8 cellular contexts compared by ENCODE assay signal in the genomic region with DNA sequence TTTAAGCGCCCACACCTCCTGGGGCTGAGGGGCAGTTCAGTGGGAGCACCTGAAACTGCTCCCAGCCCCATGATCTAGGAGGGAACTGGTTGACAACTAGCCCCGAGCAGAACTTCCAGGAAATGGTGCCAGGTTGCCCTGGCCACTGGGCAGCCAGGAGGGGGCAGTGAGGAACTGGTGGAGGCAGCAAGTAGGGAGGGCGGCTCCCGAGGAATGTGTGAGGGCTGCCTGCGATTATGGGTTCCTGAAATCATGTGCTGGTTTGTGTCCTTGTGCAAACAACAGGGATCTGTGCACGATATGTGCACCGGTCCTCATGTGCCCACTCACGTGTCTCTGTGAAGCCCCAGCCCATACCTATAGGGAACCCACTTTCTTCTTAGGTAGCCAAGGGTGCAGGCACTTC. TPM values are rescaled to one million over a fixed set of nuclear protein-coding genes. Genes with fewer than 3 reads are reported as not detected.
DNase-seq lines count a peak whose midpoint lies in the region; ATAC-seq and TF ChIP-seq lines count a peak whose summit lies in the region.

No MANE protein-coding gene starts in this region.

- H3K9me3 ChIP-seq in left ventricle myocardium inferior (replicated peaks) (no peaks in the 10 kb centered on the region), prostate gland (no peaks in the 10 kb centered on the region)

- DNase-seq in AG20443 (ENCODE audit: low spot score) (peak; percentile 86), GM23338 (ENCODE audit: low spot score) (peak; percentile 75), left ventricle myocardium inferior (peak; percentile 74), prostate gland (ENCODE audit: low spot score) (peak; percentile 83), DMS79 (lab: John Stamatoyannopoulos, UW) (no peak), activated gamma-delta T cell (lab: John Stamatoyannopoulos, UW) (no peak)
- peak; percentile 25 for DNase-seq in activated naive CD8-positive, alpha-beta T cell treated with anti-CD3 and anti-CD28 coated beads, Interleukin-2, amount 50 U/mL, for 24 hours

- TF ChIP-seq POLR2A in prostate gland (IDR thresholded peaks at IDR 0.05): no peak

- no peaks in the 10 kb centered on the region for H3K79me2 ChIP-seq in GM23338 (replicated peaks; ENCODE audit: insufficient read depth)

- peak overlapping the region; percentile 95 for H3K27ac Mint-ChIP-seq in GM23338
- H3K27ac Mint-ChIP-seq in activated naive CD8-positive, alpha-beta T cell treated with anti-CD3 and anti-CD28 coated beads, Interleukin-2, amount 50 U/mL, for 24 hours: peak overlapping the region; percentile 76

- H3K27ac ChIP-seq in GM23338 (ENCODE audit: low read depth): peak overlapping the region; percentile 88
- H3K27ac ChIP-seq in left ventricle myocardium inferior (replicated peaks): peak overlapping the region; percentile 85
- H3K27ac ChIP-seq in prostate gland: peak overlapping the region; percentile 70 to 77

- H3F3A ChIP-seq in GM23338 (replicated peaks; ENCODE audit: low read depth): peaks cover 20% of the 10 kb centered on the region

- H3K4me3 ChIP-seq in GM23338 (no peak overlapping the region), left ventricle myocardium inferior (no peak overlapping the region), prostate gland (no peak overlapping the region)

- 16% methylated on average over 8 of the region's 8 CpGs for WGBS in prostate gland

- H3K36me3 ChIP-seq in GM23338 (ENCODE audit: insufficient read depth): no peaks in the 10 kb centered on the region
- H3K36me3 ChIP-seq in left ventricle myocardium inferior: peaks cover 12% of the 10 kb centered on the region
- no peaks in the 10 kb centered on the region for H3K36me3 ChIP-seq in prostate gland

- ATAC-seq in GM23338: peak; percentile 14
- no peak for ATAC-seq in activated naive CD8-positive, alpha-beta T cell treated with anti-CD3 and anti-CD28 coated beads, Interleukin-2, amount 50 U/mL, for 24 hours
- no peak for ATAC-seq in GM19351 (IDR thresholded peaks at IDR 0.05; ENCODE audit: unreplicated experiment)

- H3K4me2 ChIP-seq in GM23338: peak overlapping the region; percentile 22; the same call in 1 of the 2 replicates

- no peaks in the 10 kb centered on the region for H4K20me1 ChIP-seq in GM23338 (replicated peaks; ENCODE audit: insufficient read depth)

- peaks cover 78% of the 10 kb centered on the region for H3K4me1 Mint-ChIP-seq in GM23338
- peaks cover 24% of the 10 kb centered on the region for H3K4me1 Mint-ChIP-seq in activated naive CD8-positive, alpha-beta T cell treated with anti-CD3 and anti-CD28 coated beads, Interleukin-2, amount 50 U/mL, for 24 hours

- intact Hi-C loops in left ventricle myocardium inferior (cut with micrococcal nuclease) (no loop called here), prostate gland (cut with DNase I) (loop anchor here (5.0 kb wide), 1 partner anchor 155 kb away; no protein-coding TSS in a partner anchor)

- no peak overlapping the region for H3K4me3 Mint-ChIP-seq in GM23338
- H3K4me3 Mint-ChIP-seq in activated naive CD8-positive, alpha-beta T cell treated with anti-CD3 and anti-CD28 coated beads, Interleukin-2, amount 50 U/mL, for 24 hours: no peak overlapping the region

- peak; percentile 67 to 83 for TF ChIP-seq CTCF in GM23338 (conservative IDR thresholded peaks at IDR 0.05; ENCODE audit: low read depth in 2 of 2)
- TF ChIP-seq CTCF in left ventricle myocardium inferior (IDR thresholded peaks at IDR 0.05; ENCODE audit: borderline replicate concordance): peak; percentile 70
- TF ChIP-seq CTCF in prostate gland (IDR thresholded peaks at IDR 0.05): peak in 3 of 4 experiments; percentile 73 to 89 (median 82)

- peaks cover 20% of the 10 kb centered on the region for H3K27me3 Mint-ChIP-seq in GM23338 (ENCODE audit: insufficient read depth, low read depth, poor library complexity)
- no peaks in the 10 kb centered on the region for H3K27me3 Mint-ChIP-seq in activated naive CD8-positive, alpha-beta T cell treated with anti-CD3 and anti-CD28 coated beads, Interleukin-2, amount 50 U/mL, for 24 hours

- H3K9me2 ChIP-seq in GM23338 (ENCODE audit: insufficient read depth): no peaks in the 10 kb centered on the region

- H3K4me1 ChIP-seq in GM23338 (ENCODE audit: insufficient read depth) (peaks cover 50% of the 10 kb centered on the region), left ventricle myocardium inferior (peaks cover 99% of the 10 kb centered on the region), prostate gland (replicated peaks) (peaks cover 39% of the 10 kb centered on the region)

- no peaks in the 10 kb centered on the region for H3K27me3 ChIP-seq in GM23338 (ENCODE audit: insufficient read depth)
- H3K27me3 ChIP-seq in left ventricle myocardium inferior (ENCODE audit: low read depth): no peaks in the 10 kb centered on the region
- H3K27me3 ChIP-seq in prostate gland (replicated peaks; ENCODE audit: insufficient read depth): no peaks in the 10 kb centered on the region

- no peak overlapping the region for H2AFZ ChIP-seq in GM23338

- peaks cover 9% of the 10 kb centered on the region for H3K36me3 Mint-ChIP-seq in GM23338 (ENCODE audit: low read depth)
- peaks cover 2% of the 10 kb centered on the region for H3K36me3 Mint-ChIP-seq in activated naive CD8-positive, alpha-beta T cell treated with anti-CD3 and anti-CD28 coated beads, Interleukin-2, amount 50 U/mL, for 24 hours (ENCODE audit: low read depth)

- no peaks in the 10 kb centered on the region for H3K9me3 Mint-ChIP-seq in GM23338
- H3K9me3 Mint-ChIP-seq in activated naive CD8-positive, alpha-beta T cell treated with anti-CD3 and anti-CD28 coated beads, Interleukin-2, amount 50 U/mL, for 24 hours: no peaks in the 10 kb centered on the region

TF ChIP-seq in GM23338, 12 proteins besides CTCF, POLR2A, EP300 and RAD21 (continues in another document):
- peak; percentile 53; the same call in 1 of the 2 replicates for TF ChIP-seq POLR2AphosphoS5 (IDR thresholded peaks at IDR 0.05; ENCODE audit: low read depth)

RNA-seq across cellular contexts. Expression of a gene that starts 9.9 kb away (rescaled TPM):
- 6.6 and 9.1 TPM in 2 replicates for total RNA-seq in GM23338 (2014; rRNA removed; shearing (Covaris generic))
- 5.8 and 5.9 TPM in 2 replicates for polyA plus RNA-seq in GM23338 (2016; fragmentation: Nextera tagmentation; extraction: Ambion mirVana)
- total RNA-seq in left ventricle myocardium inferior (0.16 TPM), prostate gland (under 1 TPM; 0.14 to 0.57 TPM)

RNA-seq across cellular contexts. Expression of a gene that starts 19.2 kb away (rescaled TPM):
- 1.2 and 2.8 TPM in 2 replicates for total RNA-seq in GM23338 (2014; rRNA removed; shearing (Covaris generic))
- 2.0 and 2.4 TPM in 2 replicates for polyA plus RNA-seq in GM23338 (2016; fragmentation: Nextera tagmentation; extraction: Ambion mirVana)
- total RNA-seq in left ventricle myocardium inferior: not detected
- 1 to 10 TPM; 1.8 to 3.6 TPM for total RNA-seq in prostate gland

RNA-seq across cellular contexts. Expression of a gene that starts 27.7 kb away (rescaled TPM):
- total RNA-seq in GM23338 (2014; rRNA removed; shearing (Covaris generic)): 0.49 TPM in 1 of 2 replicates, not detected in the other
- 0.66 TPM in 1 of 2 replicates, not detected in the other for polyA plus RNA-seq in GM23338 (2016; fragmentation: Nextera tagmentation; extraction: Ambion mirVana)
- 27.3 TPM for total RNA-seq in left ventricle myocardium inferior
- 10 to 100 TPM in 1 of 2 donors, under 1 TPM in 1; 0.82 to 15.6 TPM for total RNA-seq in prostate gland

RNA-seq across cellular contexts. Expression of a gene that starts 35.6 kb away (rescaled TPM):
- 10.6 and 14.9 TPM in 2 replicates for total RNA-seq in GM23338 (2014; rRNA removed; shearing (Covaris generic))
- polyA plus RNA-seq in GM23338 (2016; fragmentation: Nextera tagmentation; extraction: Ambion mirVana): 7.4 and 8.2 TPM in 2 replicates
- total RNA-seq in left ventricle myocardium inferior (45.2 TPM), prostate gland (10 to 100 TPM; 38.6 to 60.7 TPM)

Comparison
In these comparisons a context has a peak if more than half of its experiments do, and no peak if none do; other contexts are left out.
1. DNase-seq: peak in AG20443 (single experiment), GM23338 (single experiment), activated naive CD8-positive, alpha-beta T cell treated with anti-CD3 and anti-CD28 coated beads, Interleukin-2, amount 50 U/mL, for 24 hours (single experiment), left ventricle myocardium inferior (single experiment) and prostate gland (single experiment); none in DMS79 (single experiment) and activated gamma-delta T cell (single experiment).
2. Peak in every context shown above with its lines, with median percentiles within 50 percentile points of each other: H3K27ac ChIP-seq and CTCF ChIP-seq.